ENCODE assay signal across 26 cellular contexts in the genomic region with DNA sequence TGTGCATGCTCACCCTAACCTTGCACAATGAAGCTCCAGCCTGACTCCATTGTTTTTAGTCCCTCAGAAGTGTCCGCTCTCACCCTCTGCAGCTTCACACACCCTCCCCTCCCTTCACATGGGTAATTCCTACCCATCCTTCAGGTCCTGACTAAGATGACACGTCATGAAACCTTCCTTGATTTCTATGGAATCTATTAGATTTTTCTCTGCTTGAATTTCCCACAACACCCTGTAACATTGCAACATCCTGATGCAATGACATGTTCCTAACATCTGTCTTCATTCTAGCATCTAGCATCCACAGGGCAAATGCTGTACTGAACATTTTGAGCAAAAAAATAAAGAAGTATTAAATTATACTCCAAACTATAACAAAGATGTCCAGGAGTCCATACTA.
A peak's percentile ranks its signal among the peaks of the same experiment; 100 is the strongest.
DNase-seq lines count a peak whose midpoint lies in the region; ATAC-seq and TF ChIP-seq lines count a peak whose summit lies in the region.
"Had no signal": no experiment of that assay in that cellular context is flagged by ENCODE, and none has a peak within 500 bp of the region (broad histone marks: within the 10 kb centered on the region; RNA-seq: fewer than 3 reads in every experiment).

No MANE protein-coding gene starts in this region.

- no peaks in the 10 kb centered on the region for H3K36me3 ChIP-seq in GM23248 (ENCODE audit: low read depth)
- no peaks in the 10 kb centered on the region for H3K36me3 ChIP-seq in gastroesophageal sphincter
- H3K36me3 ChIP-seq in CD4-positive, alpha-beta memory T cell (ENCODE audit: insufficient read depth, low read length): no peaks in the 10 kb centered on the region
- H3K36me3 ChIP-seq in A673 (ENCODE audit: insufficient read depth, low read length, poor library complexity, severe bottlenecking): no peaks in the 10 kb centered on the region
- H3K36me3 ChIP-seq: adrenal gland, brain microvascular endothelial cell had no signal

- H3K4me2 ChIP-seq in GM23248 (ENCODE audit: unreplicated experiment): no peak overlapping the region

- H4K20me1 ChIP-seq in GM23248 (ENCODE audit: insufficient read depth): no peaks in the 10 kb centered on the region

- TF ChIP-seq POLR2A in gastroesophageal sphincter (IDR thresholded peaks at IDR 0.05): no peak

- H3K9ac ChIP-seq in GM23248: no peak overlapping the region

- peaks cover 0 to 7% (median 4%) of the 10 kb centered on the region in 8 donors for H3K9me3 Mint-ChIP-seq in CD4-positive, alpha-beta memory T cell
- H3K9me3 Mint-ChIP-seq: activated T-cell treated with anti-CD3 and anti-CD28 coated beads, Interleukin-2, amount 50 U/mL, for 72 hours had no signal

- H3K27ac ChIP-seq in GM23248: no peak overlapping the region
- H3K27ac ChIP-seq in gastroesophageal sphincter: no peak overlapping the region
- H3K27ac ChIP-seq in CD4-positive, alpha-beta memory T cell (ENCODE audit: low read depth, low read length): no peak overlapping the region
- H3K27ac ChIP-seq in A673 (ENCODE audit: low read depth, low read length, poor library complexity, severe bottlenecking): no peak overlapping the region
- H3K27ac ChIP-seq: adrenal gland, brain microvascular endothelial cell had no signal

- no TSS peak for BruUV-seq in A673 (replicated peaks; lab: Mats Ljungman, UMichigan)

- H3K4me3 ChIP-seq in GM23248: no peak overlapping the region
- H3K4me3 ChIP-seq in gastroesophageal sphincter: no peak overlapping the region
- no peak overlapping the region for H3K4me3 ChIP-seq in CD4-positive, alpha-beta memory T cell (ENCODE audit: low read length in 2 of 2)
- H3K4me3 ChIP-seq in A673 (ENCODE audit: low read depth, low read length, poor library complexity, severe bottlenecking): no peak overlapping the region
- H3K4me3 ChIP-seq: adrenal gland, skin epidermis had no signal

- ATAC-seq in gastroesophageal sphincter: peak; percentile 34
- ATAC-seq in GM18873 (IDR thresholded peaks at IDR 0.05; ENCODE audit: low FRiP score, unreplicated experiment): no peak
- ATAC-seq: activated CD8-positive, alpha-beta memory T cell treated with anti-CD3 and anti-CD28 coated beads, Interleukin-2, amount 10 ng/mL, durations not matched to agents 7 days and 5 days; activated T-cell treated with anti-CD3 and anti-CD28 coated beads, Interleukin-2, amount 50 U/mL, for 72 hours; naive thymus-derived CD4-positive, alpha-beta T cell; Panc1 had no signal

- no peaks in the 10 kb centered on the region for H3K36me3 Mint-ChIP-seq in CD4-positive, alpha-beta memory T cell
- H3K36me3 Mint-ChIP-seq: activated CD8-positive, alpha-beta memory T cell treated with anti-CD3 and anti-CD28 coated beads, Interleukin-2, amount 10 ng/mL, durations not matched to agents 7 days and 5 days; naive thymus-derived CD4-positive, alpha-beta T cell had no signal

- H3K4me1 ChIP-seq in GM23248 (ENCODE audit: insufficient read depth): peaks cover 30% of the 10 kb centered on the region
- no peaks in the 10 kb centered on the region for H3K4me1 ChIP-seq in gastroesophageal sphincter
- no peaks in the 10 kb centered on the region for H3K4me1 ChIP-seq in CD4-positive, alpha-beta memory T cell (ENCODE audit: insufficient read depth, low read length)
- H3K4me1 ChIP-seq in A673 (ENCODE audit: insufficient read depth, low read length, poor library complexity, severe bottlenecking): peaks cover 14% of the 10 kb centered on the region
- H3K4me1 ChIP-seq: adrenal gland had no signal

- DNase-seq in AG09319 (ENCODE audit: extremely low read depth, low read depth) (peak; percentile 53), GM23248 (peak; percentile 77), dedifferentiated amniotic fluid mesenchymal stem cell (ENCODE audit: extremely low spot score) (peak; percentile 48), A673 (ENCODE audit: low spot score) (no peak)
- no peak for DNase-seq in CD4-positive, alpha-beta memory T cell
- DNase-seq: activated CD4-positive, CD25-positive, alpha-beta regulatory T cell; activated CD8-positive, alpha-beta memory T cell treated with anti-CD3 and anti-CD28 coated beads, Interleukin-2, amount 10 ng/mL, durations not matched to agents 7 days and 5 days; activated naive CD4-positive, alpha-beta T cell treated with Interleukin-2 at 50 U/mL for 16 hours; activated T-cell treated with anti-CD3 and anti-CD28 coated beads, Interleukin-2, amount 50 U/mL, for 72 hours; adrenal gland; brain microvascular endothelial cell; effector CD8-positive, alpha-beta T cell; IMR-90; islet precursor cell; midbrain; naive thymus-derived CD4-positive, alpha-beta T cell; NCI-H1092; NCI-H187; NCI-H2171 treated with DMSO at 0.1 percent for 48 hours; NCI-H526 treated with DMSO at 0.1 percent for 48 hours; nucleus accumbens had no signal

- TF ChIP-seq CTCF in AG09319 (IDR thresholded peaks at IDR 0.05; ENCODE audit: low read depth, low read length) (no peak), gastroesophageal sphincter (IDR thresholded peaks at IDR 0.05) (no peak), A673 (conservative IDR thresholded peaks at IDR 0.05; ENCODE audit: low read depth, low read length) (no peak)

- no peaks in the 10 kb centered on the region for H3K9me2 ChIP-seq in GM23248 (ENCODE audit: insufficient read depth)

- no peak overlapping the region for H3K27ac Mint-ChIP-seq in CD4-positive, alpha-beta memory T cell
- H3K27ac Mint-ChIP-seq: activated CD8-positive, alpha-beta memory T cell treated with anti-CD3 and anti-CD28 coated beads, Interleukin-2, amount 10 ng/mL, durations not matched to agents 7 days and 5 days; activated T-cell treated with anti-CD3 and anti-CD28 coated beads, Interleukin-2, amount 50 U/mL, for 72 hours; naive thymus-derived CD4-positive, alpha-beta T cell; stimulated activated naive CD8-positive, alpha-beta T cell treated with anti-CD3 and anti-CD28 coated beads, Interleukin-15, Interleukin-2, amounts not matched to agents 100 ng/mL and 50 ng/mL, for 24 hours had no signal

- intact Hi-C loops in CD4-positive, alpha-beta memory T cell (cut with micrococcal nuclease): no loop called here
- intact Hi-C loops in A673 (cut with micrococcal nuclease; ENCODE audit: unreplicated experiment): no loop called here

- no peaks in the 10 kb centered on the region for H3K4me1 Mint-ChIP-seq in CD4-positive, alpha-beta memory T cell
- H3K4me1 Mint-ChIP-seq: activated CD8-positive, alpha-beta memory T cell treated with anti-CD3 and anti-CD28 coated beads, Interleukin-2, amount 10 ng/mL, durations not matched to agents 7 days and 5 days; naive thymus-derived CD4-positive, alpha-beta T cell had no signal

- no peak for TF ChIP-seq EP300 in gastroesophageal sphincter (IDR thresholded peaks at IDR 0.05)

- H3K9me3 ChIP-seq in GM23248 (ENCODE audit: low read depth) (no peaks in the 10 kb centered on the region), gastroesophageal sphincter (no peaks in the 10 kb centered on the region), A673 (ENCODE audit: low read depth, low read length, poor library complexity, severe bottlenecking) (no peaks in the 10 kb centered on the region)
- H3K9me3 ChIP-seq in CD4-positive, alpha-beta memory T cell (ENCODE audit: control insufficient read depth in 1 of 2, low read length in 2 of 2): no peaks in the 10 kb centered on the region
- H3K9me3 ChIP-seq: adrenal gland had no signal

- in situ Hi-C loops in GM23248 (cut with MboI): no loop called here

- WGBS in GM23248 (ENCODE audit: low coverage in 1 of 2, low lambda C conversion rate in 2 of 2, missing lambda C conversion rate in 2 of 2), 2 experiments: 59 to 62% methylated on average over 2 of the region's 2 CpGs
- WGBS in gastroesophageal sphincter (ENCODE audit: low coverage in 1 of 2), 2 donors: 79 to 91% methylated on average over 2 of the region's 2 CpGs

- H3K79me2 ChIP-seq in GM23248 (ENCODE audit: insufficient read depth): no peaks in the 10 kb centered on the region

- H3K27me3 ChIP-seq in GM23248 (replicated peaks; ENCODE audit: insufficient read depth) (no peaks in the 10 kb centered on the region), gastroesophageal sphincter (no peaks in the 10 kb centered on the region), A673 (replicated peaks; ENCODE audit: insufficient read depth, low read depth, low read length, poor library complexity) (no peaks in the 10 kb centered on the region)
- H3K27me3 ChIP-seq in CD4-positive, alpha-beta memory T cell (ENCODE audit: insufficient read depth, low read length): no peaks in the 10 kb centered on the region
- H3K27me3 ChIP-seq: adrenal gland, brain microvascular endothelial cell had no signal

- no peak overlapping the region for H3K4me3 Mint-ChIP-seq in CD4-positive, alpha-beta memory T cell
- H3K4me3 Mint-ChIP-seq: activated CD8-positive, alpha-beta memory T cell treated with anti-CD3 and anti-CD28 coated beads, Interleukin-2, amount 10 ng/mL, durations not matched to agents 7 days and 5 days; activated T-cell treated with anti-CD3 and anti-CD28 coated beads, Interleukin-2, amount 50 U/mL, for 72 hours; naive thymus-derived CD4-positive, alpha-beta T cell; stimulated activated naive CD8-positive, alpha-beta T cell treated with anti-CD3 and anti-CD28 coated beads, Interleukin-15, Interleukin-2, amounts not matched to agents 100 ng/mL and 50 ng/mL, for 24 hours had no signal

- H3F3A ChIP-seq in GM23248 (ENCODE audit: insufficient read depth): peaks cover 22% of the 10 kb centered on the region

- H3K27me3 Mint-ChIP-seq in CD4-positive, alpha-beta memory T cell: peaks cover 0 to 1% of the 10 kb centered on the region in 2 donors
- H3K27me3 Mint-ChIP-seq: activated CD8-positive, alpha-beta memory T cell treated with anti-CD3 and anti-CD28 coated beads, Interleukin-2, amount 10 ng/mL, durations not matched to agents 7 days and 5 days had no signal

- CTCF ChIA-PET in CD4-positive, alpha-beta memory T cell (lab: Charles Lee; ENCODE audit: partially characterized antibody): no interaction called here
- CTCF ChIA-PET in A673 (lab: Charles Lee): no interaction called here

- POLR2A ChIA-PET in CD4-positive, alpha-beta memory T cell (lab: Charles Lee; ENCODE audit: partially characterized antibody): no interaction called here
- POLR2A ChIA-PET in A673 (lab: Charles Lee; ENCODE audit: low non-redundant PET): no interaction called here

- no peak overlapping the region for H2AFZ ChIP-seq in GM23248

Comparison
In these comparisons a context has a peak if more than half of its experiments do, and no peak if none do; other contexts are left out.
1. DNase-seq: peak in AG09319 (single experiment), GM23248 (single experiment) and dedifferentiated amniotic fluid mesenchymal stem cell (single experiment); none in CD4-positive, alpha-beta memory T cell (0 of 5) and A673 (single experiment).